Comparison of ENCODE assay signal across 7 cellular contexts in the genomic region with DNA sequence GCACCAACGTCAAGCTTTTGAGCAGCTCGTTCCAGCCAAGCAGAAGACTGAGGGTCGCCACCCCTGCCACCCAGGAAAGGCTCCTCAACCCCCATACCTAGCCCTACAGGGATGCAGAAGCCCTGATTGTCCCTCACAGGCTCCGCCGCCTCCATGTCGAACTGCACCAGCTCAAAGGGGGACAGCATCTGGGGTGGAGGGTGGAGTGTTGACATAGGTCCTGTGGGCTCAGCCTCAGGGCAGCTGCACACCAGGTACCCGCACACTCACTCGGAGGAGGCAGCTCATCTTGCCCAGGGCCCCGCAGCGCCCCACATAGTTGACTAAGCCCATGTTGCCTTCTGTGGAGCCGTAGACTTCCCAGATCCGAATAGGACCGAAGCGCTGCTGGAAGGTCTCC. TPM values are rescaled to one million over a fixed set of nuclear protein-coding genes. Genes with fewer than 3 reads are reported as not detected.
DNase-seq lines count a peak whose midpoint lies in the region.
"Had no signal": no experiment of that assay in that cellular context is flagged by ENCODE, and none has a peak within 500 bp of the region (broad histone marks: within the 10 kb centered on the region; RNA-seq: fewer than 3 reads in every experiment).

No MANE protein-coding gene starts in this region.

- H3K9me3 Mint-ChIP-seq in activated CD4-positive, alpha-beta T cell treated with anti-CD3 and anti-CD28 coated beads, Interleukin-2, amount 10 ng/mL, durations not matched to agents 7 days and 5 days, result peaks cover 13% of the 10 kb centered on the region

- H3K4me1 ChIP-seq in ectodermal cell (ENCODE audit: control insufficient read depth, insufficient read depth, low read length), result peaks cover 11% of the 10 kb centered on the region
- peaks cover 6% of the 10 kb centered on the region for H3K4me1 ChIP-seq in rectal smooth muscle tissue (ENCODE audit: control insufficient read depth, insufficient read depth, low read length)

- DNase-seq in activated CD4-positive, alpha-beta T cell treated with anti-CD3 and anti-CD28 coated beads, Interleukin-2, amount 10 ng/mL, durations not matched to agents 7 days and 5 days, result no peak
- no peak for DNase-seq in activated CD4-positive, alpha-beta T cell treated with anti-CD3 and anti-CD28 coated beads for 48 hours
- no peak for DNase-seq in NCI-H748 treated with DMSO at 0.1 percent for 48 hours (lab: John Stamatoyannopoulos, UW)
- no peak for DNase-seq in Kasumi-1 (lab: John Stamatoyannopoulos, UW)
- DNase-seq: NCI-H446 had no signal

- H3K27me3 ChIP-seq in ectodermal cell (ENCODE audit: control insufficient read depth, insufficient read depth, low read length, poor library complexity, severe bottlenecking), result no peaks in the 10 kb centered on the region
- no peaks in the 10 kb centered on the region for H3K27me3 ChIP-seq in rectal smooth muscle tissue (ENCODE audit: control insufficient read depth, insufficient read depth, low read length)

- H3K27ac Mint-ChIP-seq in activated CD4-positive, alpha-beta T cell treated with anti-CD3 and anti-CD28 coated beads, Interleukin-2, amount 10 ng/mL, durations not matched to agents 7 days and 5 days, result peak overlapping the region; percentile 22

- WGBS in ectodermal cell, 2 experiments, result 93 to 94% methylated on average over 14 of the region's 14 CpGs

- no peaks in the 10 kb centered on the region for H3K27me3 Mint-ChIP-seq in activated CD4-positive, alpha-beta T cell treated with anti-CD3 and anti-CD28 coated beads, Interleukin-2, amount 10 ng/mL, durations not matched to agents 7 days and 5 days

- H3K9me3 ChIP-seq in ectodermal cell (ENCODE audit: control insufficient read depth, low read length), result no peaks in the 10 kb centered on the region

- H3K27ac ChIP-seq in ectodermal cell (ENCODE audit: insufficient read depth, low read depth, low read length, poor library complexity, severe bottlenecking) (no peak overlapping the region), rectal smooth muscle tissue (ENCODE audit: low read depth, low read length) (no peak overlapping the region)

- no peaks in the 10 kb centered on the region for H3K36me3 ChIP-seq in ectodermal cell (ENCODE audit: control insufficient read depth, insufficient read depth, low read length)
- H3K36me3 ChIP-seq in rectal smooth muscle tissue (ENCODE audit: control insufficient read depth, insufficient read depth, low read length), result no peaks in the 10 kb centered on the region

- no peaks in the 10 kb centered on the region for H3K36me3 Mint-ChIP-seq in activated CD4-positive, alpha-beta T cell treated with anti-CD3 and anti-CD28 coated beads, Interleukin-2, amount 10 ng/mL, durations not matched to agents 7 days and 5 days (ENCODE audit: low read depth)

- no peak overlapping the region for H3K9ac ChIP-seq in rectal smooth muscle tissue (ENCODE audit: low read length)

- CTCF ChIA-PET in activated CD4-positive, alpha-beta T cell treated with anti-CD3 and anti-CD28 coated beads, Interleukin-2, amount 10 ng/mL, durations not matched to agents 7 days and 5 days (lab: Charles Lee), result interaction anchor here (1.6 to 4.3 kb wide), 3 partner anchors 14 to 81 kb away, joined by 6 to 34 read pairs (median 16); a partner anchor contains a TSS

- no peak overlapping the region for H3K4me3 Mint-ChIP-seq in activated CD4-positive, alpha-beta T cell treated with anti-CD3 and anti-CD28 coated beads, Interleukin-2, amount 10 ng/mL, durations not matched to agents 7 days and 5 days

- peaks cover 24% of the 10 kb centered on the region for H3K4me1 Mint-ChIP-seq in activated CD4-positive, alpha-beta T cell treated with anti-CD3 and anti-CD28 coated beads, Interleukin-2, amount 10 ng/mL, durations not matched to agents 7 days and 5 days

- POLR2A ChIA-PET in activated CD4-positive, alpha-beta T cell treated with anti-CD3 and anti-CD28 coated beads, Interleukin-2, amount 10 ng/mL, durations not matched to agents 7 days and 5 days (lab: Charles Lee), result no interaction called here

- H3K4me3 ChIP-seq in ectodermal cell (ENCODE audit: insufficient read depth, low read depth, low read length) (peak overlapping the region; percentile 82), rectal smooth muscle tissue (ENCODE audit: low read length) (peak overlapping the region; percentile 75)

RNA-seq across cellular contexts. Expression of a gene that starts 11.6 kb away (rescaled TPM):
- total RNA-seq in activated CD4-positive, alpha-beta T cell treated with anti-CD3 and anti-CD28 coated beads, Interleukin-2, amount 10 ng/mL, durations not matched to agents 7 days and 5 days, result 10 to 100 TPM in 1 of 2 experiments, 1 to 10 TPM in 1; 9.8 to 10.2 TPM
- 14.0 TPM for polyA plus RNA-seq in ectodermal cell (2013, experiment 1 of 4)
- 14.3 TPM for polyA plus RNA-seq in ectodermal cell (2013, experiment 2 of 4)
- polyA plus RNA-seq in ectodermal cell (2013, experiment 3 of 4), result 13.0 TPM
- 11.1 TPM for polyA plus RNA-seq in ectodermal cell (2013, experiment 4 of 4)

RNA-seq across cellular contexts. Expression of a gene that starts 19.4 kb away (rescaled TPM):
- total RNA-seq in activated CD4-positive, alpha-beta T cell treated with anti-CD3 and anti-CD28 coated beads, Interleukin-2, amount 10 ng/mL, durations not matched to agents 7 days and 5 days, result 10 to 100 TPM; 17.9 to 19.9 TPM
- 19.6 TPM for polyA plus RNA-seq in ectodermal cell (2013, experiment 1 of 4)
- polyA plus RNA-seq in ectodermal cell (2013, experiment 2 of 4), result 18.5 TPM
- 18.4 TPM for polyA plus RNA-seq in ectodermal cell (2013, experiment 3 of 4)
- polyA plus RNA-seq in ectodermal cell (2013, experiment 4 of 4), result 18.6 TPM

RNA-seq across cellular contexts. Expression of a gene that starts 24.1 kb away (rescaled TPM):
- total RNA-seq in activated CD4-positive, alpha-beta T cell treated with anti-CD3 and anti-CD28 coated beads, Interleukin-2, amount 10 ng/mL, durations not matched to agents 7 days and 5 days, result 1 to 10 TPM; 7.6 to 7.9 TPM
- polyA plus RNA-seq in ectodermal cell (2013, experiment 1 of 4), result 10.7 TPM
- polyA plus RNA-seq in ectodermal cell (2013, experiment 2 of 4), result 11.9 TPM
- 8.9 TPM for polyA plus RNA-seq in ectodermal cell (2013, experiment 3 of 4)
- polyA plus RNA-seq in ectodermal cell (2013, experiment 4 of 4), result 11.8 TPM

RNA-seq across cellular contexts. Expression of a gene that starts 33.4 kb away (rescaled TPM):
- total RNA-seq in activated CD4-positive, alpha-beta T cell treated with anti-CD3 and anti-CD28 coated beads, Interleukin-2, amount 10 ng/mL, durations not matched to agents 7 days and 5 days, result 10 to 100 TPM in 1 of 2 experiments, 1 to 10 TPM in 1; 9.0 to 12.7 TPM
- polyA plus RNA-seq in ectodermal cell (2013, experiment 1 of 4), result 7.3 TPM
- 9.5 TPM for polyA plus RNA-seq in ectodermal cell (2013, experiment 2 of 4)
- polyA plus RNA-seq in ectodermal cell (2013, experiment 3 of 4), result 6.1 TPM
- polyA plus RNA-seq in ectodermal cell (2013, experiment 4 of 4), result 7.4 TPM

RNA-seq across cellular contexts. Expression of a gene that starts 43.6 kb away (rescaled TPM):
- 100 to 1,000 TPM; 457 to 560 TPM for total RNA-seq in activated CD4-positive, alpha-beta T cell treated with anti-CD3 and anti-CD28 coated beads, Interleukin-2, amount 10 ng/mL, durations not matched to agents 7 days and 5 days
- polyA plus RNA-seq in ectodermal cell (2013, experiment 1 of 4), result 1,177 TPM
- polyA plus RNA-seq in ectodermal cell (2013, experiment 2 of 4), result 1,248 TPM
- polyA plus RNA-seq in ectodermal cell (2013, experiment 3 of 4), result 686 TPM
- 770 TPM for polyA plus RNA-seq in ectodermal cell (2013, experiment 4 of 4)
